8 cellular contexts compared by ENCODE assay signal in the genomic region with DNA sequence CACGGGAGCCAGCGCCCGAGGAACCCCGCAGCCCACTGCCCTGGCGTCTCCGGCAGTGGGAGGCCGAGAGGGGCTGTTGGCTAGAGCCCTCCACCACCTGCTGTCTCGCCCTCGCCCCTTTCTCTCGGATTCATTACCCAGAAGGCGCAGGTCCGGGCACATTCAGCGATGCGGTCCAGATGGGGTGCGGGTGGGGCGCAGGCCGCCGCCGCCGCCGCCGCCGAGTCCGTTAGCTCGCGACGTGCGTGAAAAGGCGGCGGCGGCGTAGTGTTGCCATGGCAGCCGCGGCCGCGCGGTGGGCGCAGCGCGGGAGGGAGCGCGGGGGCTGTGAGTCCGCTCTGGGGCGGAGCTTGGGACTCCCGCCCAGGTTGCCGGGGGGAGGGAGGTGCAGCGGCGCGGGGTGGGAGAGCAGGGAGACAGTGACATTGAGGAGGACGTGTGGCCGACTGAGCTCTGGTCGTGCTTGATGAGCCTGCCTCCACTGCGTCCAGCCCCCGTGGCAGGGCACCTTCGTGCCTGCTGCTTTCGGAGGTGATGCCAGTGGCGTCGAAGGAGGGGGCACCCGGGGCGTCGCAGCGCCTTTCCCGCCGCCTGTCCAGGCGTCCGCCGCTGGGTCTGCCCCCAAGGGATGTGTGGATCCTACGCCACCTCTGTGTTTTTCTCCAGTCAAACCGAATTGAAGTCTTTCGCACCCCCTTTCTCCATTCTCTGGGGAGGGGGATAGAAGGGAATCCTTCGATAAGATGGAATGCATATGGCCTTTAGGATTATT. TPM values are rescaled to one million over a fixed set of nuclear protein-coding genes. Genes with fewer than 3 reads are reported as not detected.
A peak's percentile ranks its signal among the peaks of the same experiment; 100 is the strongest.
DNase-seq lines count a peak whose midpoint lies in the region; ATAC-seq, FAIRE-seq and TF ChIP-seq lines count a peak whose summit lies in the region.

A gene (minus strand): TSS at position 358 of the 772 bp plus-strand sequence. CDS start 23,774 bp downstream, outside the sequence.

- H3K9me3 ChIP-seq in right atrium auricular region (no peaks in the 10 kb centered on the region), uterus (no peaks in the 10 kb centered on the region)

- intact Hi-C loops in uterus (cut with DNase I; ENCODE audit: low total_unique reads), result no loop called here

- DNase-seq in GM12891 (ENCODE audit: insufficient read length, low spot score), result peak; percentile 53
- DNase-seq in NCI-H1092 treated with DMSO at 0.1 percent for 48 hours (lab: John Stamatoyannopoulos, UW), result peak; percentile 87
- DNase-seq in T-helper 1 cell, result peak; percentile 63 to 78 (median 66)
- DNase-seq in amniotic epithelial cell (ENCODE audit: low read depth), result peak; percentile 51
- peak; percentile 79 for DNase-seq in right atrium auricular region (ENCODE audit: low spot score)
- DNase-seq in pulmonary artery endothelial cell (ENCODE audit: low read depth, low spot score), result no peak
- peak; percentile 83 to 88 for DNase-seq in uterus

- TF ChIP-seq POLR2A in GM12891 (IDR thresholded peaks at IDR 0.05; ENCODE audit: low read depth, low read length) (peak; percentile 72), uterus (IDR thresholded peaks at IDR 0.05) (peak in 1 of 2 donors; percentile 55)

- H3K4me3 ChIP-seq in right atrium auricular region (peak within 1 kb of the TSS; percentile 86 to 97), uterus (peak within 1 kb of the TSS; percentile 86 to 93)

- no peak for TF ChIP-seq CTCF in right atrium auricular region (IDR thresholded peaks at IDR 0.05)
- peak in 1 of 4 experiments; percentile 6 for TF ChIP-seq CTCF in uterus (IDR thresholded peaks at IDR 0.05)

- H3K27ac ChIP-seq in right atrium auricular region (peak within 1 kb of the TSS; percentile 98), uterus (peak within 1 kb of the TSS; percentile 95 to 97)

- H3K36me3 ChIP-seq in right atrium auricular region (no peaks in the 10 kb centered on the region), uterus (no peaks in the 10 kb centered on the region)

- peak; percentile 95 for FAIRE-seq in GM12891 (lab: Jason Lieb, UNC)

- H3K27me3 ChIP-seq in right atrium auricular region (no peaks in the 10 kb centered on the region), uterus (no peaks in the 10 kb centered on the region)

- ATAC-seq in HG02610 (IDR thresholded peaks at IDR 0.05; ENCODE audit: unreplicated experiment), result peak; percentile 57

- H3K4me1 ChIP-seq in right atrium auricular region (peaks cover 0 to 48% of the 10 kb centered on the region in 2 donors), uterus (peaks cover 0 to 2% of the 10 kb centered on the region in 2 donors)

TF ChIP-seq in GM12891, 5 proteins besides CTCF, POLR2A, EP300 and RAD21:
- TF ChIP-seq POLR2AphosphoS5 (IDR thresholded peaks at IDR 0.05; ENCODE audit: low read depth, low read length) (peak; percentile 65; the same call in 1 of the 2 replicates), POU2F2 (IDR thresholded peaks at IDR 0.05; ENCODE audit: low read depth, low read length) (no peak), PAX5 (IDR thresholded peaks at IDR 0.05; ENCODE audit: insufficient read depth, low read length, severe bottlenecking) (no peak), SPI1 (IDR thresholded peaks at IDR 0.05; ENCODE audit: low read depth, low read length) (no peak), TAF1 (IDR thresholded peaks at IDR 0.05; ENCODE audit: low read depth, low read length) (peak; percentile 53; the same call in 1 of the 2 replicates)

RNA-seq across cellular contexts. Expression of the gene that starts here (rescaled TPM):
- polyA plus RNA-seq in GM12891 (2012; ENCODE audit: low read depth, missing spikeins), result 7.5 TPM
- total RNA-seq in right atrium auricular region, result 10 to 100 TPM; 22.2 to 37.9 TPM
- total RNA-seq in pulmonary artery endothelial cell, result 17.9 and 23.7 TPM in 2 replicates
- total RNA-seq in uterus, result 10 to 100 TPM; 24.1 to 65.3 (median 49.9) TPM
